In the genomic region with DNA sequence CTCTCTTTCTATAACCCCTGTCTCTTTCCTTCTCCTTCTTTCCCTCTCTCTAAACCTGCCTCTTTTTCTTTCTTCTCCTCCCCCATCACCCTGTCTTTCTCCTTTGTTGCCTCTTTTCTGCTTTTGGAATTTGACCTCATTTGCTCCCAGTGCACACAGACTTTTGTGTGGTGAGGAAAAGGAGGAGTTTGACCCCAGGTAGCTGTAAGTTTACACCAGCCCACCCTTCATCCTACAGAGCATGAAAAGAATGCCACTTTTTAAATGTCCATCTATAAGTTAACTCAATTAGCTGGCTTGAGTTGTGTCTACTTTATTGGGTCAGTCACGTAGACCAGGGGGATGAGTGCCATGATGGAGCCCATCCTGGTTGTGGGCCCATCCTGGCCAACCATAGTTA, we compare ENCODE assay signal across 15 cellular contexts.
A peak's percentile ranks its signal among the peaks of the same experiment; 100 is the strongest.
DNase-seq lines count a peak whose midpoint lies in the region; ATAC-seq and TF ChIP-seq lines count a peak whose summit lies in the region.
"Had no signal": no experiment of that assay in that cellular context is flagged by ENCODE, and none has a peak within 500 bp of the region (broad histone marks: within the 10 kb centered on the region; RNA-seq: fewer than 3 reads in every experiment).

No MANE protein-coding gene starts in this region.

- peak overlapping the region; percentile 73; the same call in 1 of the 2 replicates for H2BK120ac ChIP-seq in IMR-90 (ENCODE audit: low read depth, low read length)

- no peak for TF ChIP-seq RAD21 in IMR-90 (IDR thresholded peaks at IDR 0.05; ENCODE audit: low read length)

- TF ChIP-seq CTCF in Caco-2 (IDR thresholded peaks at IDR 0.05; ENCODE audit: insufficient read depth in 1 of 2, low read depth in 1 of 2, low read length in 1 of 2, severe bottlenecking in 1 of 2, unreplicated experiment in 1 of 2): no peak
- no peak for TF ChIP-seq CTCF in IMR-90 (conservative IDR thresholded peaks at IDR 0.05; ENCODE audit: low read depth, low read length)
- no peak for TF ChIP-seq CTCF in gastroesophageal sphincter (IDR thresholded peaks at IDR 0.05)
- TF ChIP-seq CTCF in GM23338 (conservative IDR thresholded peaks at IDR 0.05; ENCODE audit: low read depth in 2 of 2): no peak
- no peak for TF ChIP-seq CTCF in endothelial cell (IDR thresholded peaks at IDR 0.05; ENCODE audit: unreplicated experiment)

- CTCF ChIA-PET in Caco-2 (lab: Charles Lee) (no interaction called here), IMR-90 (lab: Yijun Ruan, JAX) (no interaction called here)

- peak overlapping the region; percentile 87 for H3K18ac ChIP-seq in IMR-90 (ENCODE audit: low read depth, low read length)

- H3K4me3 Mint-ChIP-seq in Caco-2 (ENCODE audit: unreplicated experiment) (peak overlapping the region; percentile 45), T-helper 17 cell (no peak overlapping the region), GM23338 (no peak overlapping the region), endothelial cell (ENCODE audit: unreplicated experiment) (no peak overlapping the region)
- peak overlapping the region; percentile 3 for H3K4me3 Mint-ChIP-seq in stimulated activated effector memory CD8-positive, alpha-beta T cell treated with anti-CD3 and anti-CD28 coated beads, Interleukin-12 subunit alpha, Interleukin-12 subunit beta, amount 100 ng/mL, for 72 hours

- H2AK5ac ChIP-seq in IMR-90 (ENCODE audit: low read depth, low read length): peak overlapping the region; percentile 86

- peak overlapping the region; percentile 88 for H4K5ac ChIP-seq in IMR-90 (ENCODE audit: low read depth, low read length)

- no peak for TF ChIP-seq EP300 in gastroesophageal sphincter (IDR thresholded peaks at IDR 0.05)

- H3K27me3 ChIP-seq in Caco-2 (replicated peaks; ENCODE audit: control insufficient read depth, insufficient read depth, low read length) (no peaks in the 10 kb centered on the region), IMR-90 (ENCODE audit: control insufficient read depth, insufficient read depth, low read length) (no peaks in the 10 kb centered on the region), gastroesophageal sphincter (no peaks in the 10 kb centered on the region), GM23338 (ENCODE audit: insufficient read depth) (no peaks in the 10 kb centered on the region)
- H3K27me3 ChIP-seq: BE2C, heart left ventricle, sigmoid colon had no signal

- H3K9me2 ChIP-seq in GM23338 (ENCODE audit: insufficient read depth): peaks cover 5% of the 10 kb centered on the region; the same call in 1 of the 2 replicates

- H4K20me1 ChIP-seq in IMR-90 (ENCODE audit: insufficient read depth, low read length) (no peaks in the 10 kb centered on the region), GM23338 (replicated peaks; ENCODE audit: insufficient read depth) (no peaks in the 10 kb centered on the region)

- H3K79me1 ChIP-seq in IMR-90 (ENCODE audit: low read depth in 1 of 2, low read length in 2 of 2): peaks cover 31 to 69% of the 10 kb centered on the region in 2 experiments

- no peak for TF ChIP-seq POLR2A in IMR-90 (IDR thresholded peaks at IDR 0.05; ENCODE audit: low read depth, low read length)
- no peak for TF ChIP-seq POLR2A in gastroesophageal sphincter (IDR thresholded peaks at IDR 0.05)

- H3K4me1 ChIP-seq in Caco-2: peaks cover 31% of the 10 kb centered on the region
- peaks cover 16% of the 10 kb centered on the region for H3K4me1 ChIP-seq in IMR-90 (ENCODE audit: control insufficient read depth, insufficient read depth, low read length)
- H3K4me1 ChIP-seq in gastroesophageal sphincter: peaks cover 6 to 71% (median 19%) of the 10 kb centered on the region in 3 donors
- H3K4me1 ChIP-seq in GM23338 (ENCODE audit: insufficient read depth): no peaks in the 10 kb centered on the region; the same call in 1 of the 2 replicates

- H3K9me3 ChIP-seq in Caco-2 (no peaks in the 10 kb centered on the region), IMR-90 (ENCODE audit: control insufficient read depth, insufficient read depth, low read length) (peaks cover 17% of the 10 kb centered on the region; the same call in 1 of the 2 replicates), gastroesophageal sphincter (no peaks in the 10 kb centered on the region), T-helper 17 cell (ENCODE audit: control insufficient read depth, low read length, poor library complexity, severe bottlenecking) (no peaks in the 10 kb centered on the region)
- H3K9me3 ChIP-seq: BE2C, heart left ventricle, sigmoid colon had no signal

- in situ Hi-C loops in IMR-90 (cut with MboI; ENCODE audit: low sequenced_read_pairs): no loop called here

- no TSS peak for BruUV-seq in Caco-2 (replicated peaks; lab: Mats Ljungman, UMichigan)
- no TSS peak for BruUV-seq in IMR-90 (replicated peaks; lab: Mats Ljungman, UMichigan)

- peak overlapping the region; percentile 67; the same call in 1 of the 2 replicates for H3K27ac ChIP-seq in IMR-90 (ENCODE audit: insufficient read depth, low read length)
- H3K27ac ChIP-seq in gastroesophageal sphincter: peak overlapping the region in 3 of 4 donors; percentile 50 to 53 (median 50)
- H3K27ac ChIP-seq in GM23338 (ENCODE audit: low read depth): no peak overlapping the region
- H3K27ac ChIP-seq: VCaP had no signal

- peaks cover 11% of the 10 kb centered on the region for H3K9me1 ChIP-seq in IMR-90 (ENCODE audit: insufficient read depth, low read length)

- ATAC-seq in IMR-90 (ENCODE audit: low read depth): no peak
- no peak for ATAC-seq in gastroesophageal sphincter
- ATAC-seq in stimulated activated effector memory CD8-positive, alpha-beta T cell treated with anti-CD3 and anti-CD28 coated beads, Interleukin-12 subunit alpha, Interleukin-12 subunit beta, amount 100 ng/mL, for 72 hours: no peak
- no peak for ATAC-seq in T-helper 17 cell
- ATAC-seq in GM23338: no peak; the same call in 1 of the 3 replicates
- ATAC-seq: heart left ventricle had no signal

- H4K8ac ChIP-seq in IMR-90 (ENCODE audit: low read depth in 2 of 2, low read length in 2 of 2): peak overlapping the region in 1 of 2 experiments; percentile 61; a peak in 1 of 4 replicates

- DNase-seq in Caco-2: peak in 1 of 2 experiments; percentile 25
- DNase-seq in IMR-90: no peak
- DNase-seq in stimulated activated effector memory CD8-positive, alpha-beta T cell treated with anti-CD3 and anti-CD28 coated beads, Interleukin-12 subunit alpha, Interleukin-12 subunit beta, amount 100 ng/mL, for 72 hours (ENCODE audit: low spot score in 2 of 2): no peak
- DNase-seq in T-helper 17 cell: no peak
- DNase-seq in GM23338 (ENCODE audit: low spot score): no peak
- DNase-seq in endothelial cell (ENCODE audit: low spot score): no peak
- DNase-seq in HPDE6-E6E7 (ENCODE audit: extremely low spot score): no peak
- DNase-seq: activated naive CD4-positive, alpha-beta T cell treated with anti-CD3 and anti-CD28 coated beads, Interleukin-2, amount 50 U/mL, for 16 hours; BE2C; heart left ventricle; NCI-H187; occipital lobe; sigmoid colon had no signal

- H3K23ac ChIP-seq in IMR-90 (ENCODE audit: low read depth, low read length): peak overlapping the region; percentile 53; the same call in 1 of the 2 replicates

- H2AFZ ChIP-seq in IMR-90 (replicated peaks; ENCODE audit: low read length, poor library complexity) (no peak overlapping the region), GM23338 (no peak overlapping the region)

- peak overlapping the region; percentile 26; the same call in 1 of the 2 replicates for H3K56ac ChIP-seq in IMR-90 (ENCODE audit: extremely low read depth, insufficient read depth, low read length)

- no peaks in the 10 kb centered on the region for H3F3A ChIP-seq in GM23338 (replicated peaks; ENCODE audit: low read depth)

- POLR2A ChIA-PET in Caco-2 (lab: Charles Lee) (no interaction called here), IMR-90 (lab: Charles Lee; ENCODE audit: unreplicated experiment) (no interaction called here)

- H4K91ac ChIP-seq in IMR-90 (ENCODE audit: insufficient read depth, low read depth, low read length): peak overlapping the region; percentile 72

- H3K36me3 Mint-ChIP-seq in Caco-2 (ENCODE audit: insufficient read depth, unreplicated experiment): no peaks in the 10 kb centered on the region
- H3K36me3 Mint-ChIP-seq in stimulated activated effector memory CD8-positive, alpha-beta T cell treated with anti-CD3 and anti-CD28 coated beads, Interleukin-12 subunit alpha, Interleukin-12 subunit beta, amount 100 ng/mL, for 72 hours: no peaks in the 10 kb centered on the region
- no peaks in the 10 kb centered on the region for H3K36me3 Mint-ChIP-seq in T-helper 17 cell (ENCODE audit: low read depth)
- H3K36me3 Mint-ChIP-seq in GM23338 (ENCODE audit: low read depth): no peaks in the 10 kb centered on the region
- no peaks in the 10 kb centered on the region for H3K36me3 Mint-ChIP-seq in endothelial cell (ENCODE audit: low read depth, unreplicated experiment)

- no peak overlapping the region for H3K9ac ChIP-seq in IMR-90 (ENCODE audit: low read depth, low read length)

- H3K4me2 ChIP-seq in IMR-90 (ENCODE audit: low read depth, low read length) (no peak overlapping the region), GM23338 (no peak overlapping the region)

- H2AK9ac ChIP-seq in IMR-90 (replicated peaks; ENCODE audit: low read depth, low read length, poor library complexity): no peak overlapping the region

- H3K27ac Mint-ChIP-seq in Caco-2 (ENCODE audit: unreplicated experiment): peak overlapping the region; percentile 37
- peak overlapping the region; percentile 63 for H3K27ac Mint-ChIP-seq in stimulated activated effector memory CD8-positive, alpha-beta T cell treated with anti-CD3 and anti-CD28 coated beads, Interleukin-12 subunit alpha, Interleukin-12 subunit beta, amount 100 ng/mL, for 72 hours
- no peak overlapping the region for H3K27ac Mint-ChIP-seq in T-helper 17 cell
- no peak overlapping the region; the same call in 1 of the 2 replicates for H3K27ac Mint-ChIP-seq in GM23338
- no peak overlapping the region for H3K27ac Mint-ChIP-seq in endothelial cell (ENCODE audit: unreplicated experiment)

- no peaks in the 10 kb centered on the region for H3K27me3 Mint-ChIP-seq in Caco-2 (ENCODE audit: insufficient read depth, unreplicated experiment)
- H3K27me3 Mint-ChIP-seq in T-helper 17 cell: no peaks in the 10 kb centered on the region
- peaks cover 4% of the 10 kb centered on the region for H3K27me3 Mint-ChIP-seq in GM23338 (ENCODE audit: insufficient read depth, low read depth, poor library complexity)
- peaks cover 3% of the 10 kb centered on the region for H3K27me3 Mint-ChIP-seq in endothelial cell (ENCODE audit: unreplicated experiment)

- H2BK15ac ChIP-seq in IMR-90 (ENCODE audit: low read depth, low read length): peak overlapping the region; percentile 57; the same call in 2 of the 3 replicates

- H3K4me3 ChIP-seq in Caco-2 (ENCODE audit: low read depth, low read length) (no peak overlapping the region), IMR-90 (ENCODE audit: insufficient read depth, low read depth, low read length) (no peak overlapping the region), gastroesophageal sphincter (no peak overlapping the region), GM23338 (no peak overlapping the region)
- H3K4me3 ChIP-seq: heart left ventricle, sigmoid colon had no signal

- peak overlapping the region; percentile 77 for H3K4ac ChIP-seq in IMR-90 (ENCODE audit: low read depth, low read length)

- H3K14ac ChIP-seq in IMR-90 (replicated peaks; ENCODE audit: low read depth, low read length): peak overlapping the region; percentile 73

- H3K79me2 ChIP-seq in GM23338 (replicated peaks; ENCODE audit: insufficient read depth): no peaks in the 10 kb centered on the region

- intact Hi-C loops in Caco-2 (cut with micrococcal nuclease; ENCODE audit: unreplicated experiment): loop anchor here (2.0 kb wide), 1 partner anchor 25 kb away; no protein-coding TSS in a partner anchor
- intact Hi-C loops in IMR-90 (cut with micrococcal nuclease): no loop called here

- H3K36me3 ChIP-seq in Caco-2 (ENCODE audit: control insufficient read depth, insufficient read depth, low read length) (no peaks in the 10 kb centered on the region), IMR-90 (ENCODE audit: control insufficient read depth, insufficient read depth, low read length) (peaks cover 17% of the 10 kb centered on the region), gastroesophageal sphincter (no peaks in the 10 kb centered on the region), GM23338 (ENCODE audit: insufficient read depth) (no peaks in the 10 kb centered on the region)
- H3K36me3 ChIP-seq: BE2C, heart left ventricle, sigmoid colon had no signal

- H3K9me3 Mint-ChIP-seq in Caco-2 (ENCODE audit: unreplicated experiment): peaks cover 11% of the 10 kb centered on the region
- no peaks in the 10 kb centered on the region for H3K9me3 Mint-ChIP-seq in stimulated activated effector memory CD8-positive, alpha-beta T cell treated with anti-CD3 and anti-CD28 coated beads, Interleukin-12 subunit alpha, Interleukin-12 subunit beta, amount 100 ng/mL, for 72 hours
- H3K9me3 Mint-ChIP-seq in GM23338: no peaks in the 10 kb centered on the region
- no peaks in the 10 kb centered on the region for H3K9me3 Mint-ChIP-seq in endothelial cell (ENCODE audit: unreplicated experiment)

- H3K4me1 Mint-ChIP-seq in Caco-2 (ENCODE audit: low read depth, unreplicated experiment) (peaks cover 29% of the 10 kb centered on the region), T-helper 17 cell (peaks cover 26% of the 10 kb centered on the region), GM23338 (peaks cover 17% of the 10 kb centered on the region), endothelial cell (ENCODE audit: unreplicated experiment) (no peaks in the 10 kb centered on the region)
- peaks cover 38% of the 10 kb centered on the region for H3K4me1 Mint-ChIP-seq in stimulated activated effector memory CD8-positive, alpha-beta T cell treated with anti-CD3 and anti-CD28 coated beads, Interleukin-12 subunit alpha, Interleukin-12 subunit beta, amount 100 ng/mL, for 72 hours

- H2BK5ac ChIP-seq in IMR-90 (ENCODE audit: low read depth, low read length, poor library complexity, severe bottlenecking): peak overlapping the region; percentile 88

- dilution Hi-C loops in IMR-90 (cut with HindIII; ENCODE audit: low sequenced_read_pairs, unreplicated experiment): no loop called here

- H2BK20ac ChIP-seq in IMR-90 (ENCODE audit: low read depth, low read length): peak overlapping the region; percentile 64

- WGBS in IMR-90 (ENCODE audit: extremely low coverage in 2 of 2, insufficient read length in 1 of 2), 2 experiments: no CpG with 5 or more reads among the region's 1 CpG
- WGBS in gastroesophageal sphincter (ENCODE audit: low coverage in 1 of 2), 2 donors: 100% methylated on average over 1 of the region's 1 CpG; no CpG with 5 or more reads in 1 of the 2 donors

Comparison
In these comparisons a context has a peak if more than half of its experiments do, and no peak if none do; other contexts are left out.
1. H3K27ac Mint-ChIP-seq: peak in Caco-2 (single experiment) and stimulated activated effector memory CD8-positive, alpha-beta T cell treated with anti-CD3 and anti-CD28 coated beads, Interleukin-12 subunit alpha, Interleukin-12 subunit beta, amount 100 ng/mL, for 72 hours (single experiment); none in T-helper 17 cell (single experiment), GM23338 (single experiment) and endothelial cell (single experiment).
2. H3K4me3 Mint-ChIP-seq: peak in Caco-2 (single experiment) and stimulated activated effector memory CD8-positive, alpha-beta T cell treated with anti-CD3 and anti-CD28 coated beads, Interleukin-12 subunit alpha, Interleukin-12 subunit beta, amount 100 ng/mL, for 72 hours (single experiment); none in T-helper 17 cell (single experiment), GM23338 (single experiment) and endothelial cell (single experiment).